Comparison of ENCODE assay signal across 22 cellular contexts in the genomic region with DNA sequence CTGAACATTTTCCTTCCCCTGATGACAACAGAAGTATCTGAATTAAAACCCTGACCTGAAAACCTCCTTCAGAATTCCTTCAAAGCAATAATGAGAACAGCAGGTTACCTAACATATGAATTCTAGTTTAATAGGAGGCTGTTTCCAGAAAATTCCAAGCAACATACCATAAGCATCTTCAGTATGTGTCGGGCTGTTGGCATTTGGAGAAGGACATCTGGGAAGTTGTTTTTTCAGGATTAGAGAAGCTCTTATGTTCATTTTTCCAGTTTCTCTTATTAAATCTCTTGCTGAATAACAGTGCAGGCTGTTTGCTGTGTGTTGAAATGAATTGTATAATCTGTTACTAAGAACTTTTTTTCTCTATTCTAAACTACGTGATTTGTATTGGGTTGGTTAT.
DNase-seq lines count a peak whose midpoint lies in the region; ATAC-seq and TF ChIP-seq lines count a peak whose summit lies in the region.
"Had no signal": no experiment of that assay in that cellular context is flagged by ENCODE, and none has a peak within 500 bp of the region (broad histone marks: within the 10 kb centered on the region; RNA-seq: fewer than 3 reads in every experiment).

No MANE protein-coding gene starts in this region.

- no peak for ATAC-seq in activated T-cell treated with anti-CD3 and anti-CD28 coated beads, Interleukin-2, amount 50 U/mL, for 4 hours
- ATAC-seq: A549, GM23338 had no signal

- no peak overlapping the region for H3K4me3 Mint-ChIP-seq in activated T-cell treated with anti-CD3 and anti-CD28 coated beads, Interleukin-2, amount 50 U/mL, for 4 hours
- H3K4me3 Mint-ChIP-seq: CD4-positive, alpha-beta memory T cell; GM23338; IgD-negative memory B cell; T-helper 1 cell treated with Interleukin-12 subunit alpha and Interleukin-12 subunit beta and Interleukin-4 antibody, amounts not matched to agents 30 μg/mL and 1 μg/mL, for 36 hours had no signal

- no peaks in the 10 kb centered on the region for H3K27me3 Mint-ChIP-seq in activated T-cell treated with anti-CD3 and anti-CD28 coated beads, Interleukin-2, amount 50 U/mL, for 4 hours (ENCODE audit: low read depth)
- H3K27me3 Mint-ChIP-seq: CD4-positive, alpha-beta memory T cell had no signal

- DNase-seq in AG09309 (ENCODE audit: low read depth) (peak; percentile 7), EL (peak; percentile 10), amniotic epithelial cell (ENCODE audit: low read depth) (peak; percentile 30), hepatic stellate cell (ENCODE audit: low spot score) (peak; percentile 11), NCI-H345 (lab: John Stamatoyannopoulos, UW) (no peak)
- no peak for DNase-seq in stimulated activated CD4-positive, alpha-beta T cell treated with anti-CD3 and anti-CD28 coated beads, Interleukin-2, amount 100 ng/mL, for 48 hours
- no peak for DNase-seq in activated T-cell treated with anti-CD3 and anti-CD28 coated beads, Interleukin-2, amount 50 U/mL, for 4 hours
- DNase-seq: CD4-positive, alpha-beta memory T cell; COR-L47; DMS79 treated with DMSO at 0.1 percent for 48 hours; MM.1S; NCI-H2029; NCI-H526 treated with DMSO at 0.1 percent for 48 hours; Right ventricle myocardium superior; RPMI8226; SW 1271 had no signal

- no peak for TF ChIP-seq CTCF in AG09309 (IDR thresholded peaks at IDR 0.05; ENCODE audit: control insufficient read depth, insufficient read depth, low read depth, low read length, missing control alignments)

- H3K4me3 ChIP-seq in AG09309 (ENCODE audit: control insufficient read depth, low read depth, low read length): no peak overlapping the region
- H3K4me3 ChIP-seq: A549; BLaER1 treated with 17β-estradiol and CSF1 and Interleukin-3, amounts not matched to agents 10 nM and 100 nM; GM23338; HAP-1 had no signal

- no peaks in the 10 kb centered on the region for H3K36me3 Mint-ChIP-seq in activated T-cell treated with anti-CD3 and anti-CD28 coated beads, Interleukin-2, amount 50 U/mL, for 4 hours (ENCODE audit: insufficient read depth)
- H3K36me3 Mint-ChIP-seq: CD4-positive, alpha-beta memory T cell; IgD-negative memory B cell had no signal

- H3K9me3 Mint-ChIP-seq in activated T-cell treated with anti-CD3 and anti-CD28 coated beads, Interleukin-2, amount 50 U/mL, for 4 hours: no peaks in the 10 kb centered on the region
- H3K9me3 Mint-ChIP-seq: GM23338; IgD-negative memory B cell; T-helper 1 cell treated with Interleukin-12 subunit alpha and Interleukin-12 subunit beta and Interleukin-4 antibody, amounts not matched to agents 30 μg/mL and 1 μg/mL, for 36 hours had no signal

- H3K4me1 Mint-ChIP-seq in activated T-cell treated with anti-CD3 and anti-CD28 coated beads, Interleukin-2, amount 50 U/mL, for 4 hours (ENCODE audit: low read depth): no peaks in the 10 kb centered on the region
- H3K4me1 Mint-ChIP-seq: CD4-positive, alpha-beta memory T cell had no signal

Comparison
In these comparisons a context has a peak if more than half of its experiments do, and no peak if none do; other contexts are left out.
1. DNase-seq: peak in AG09309 (single experiment), EL (single experiment), amniotic epithelial cell (single experiment) and hepatic stellate cell (single experiment); none in NCI-H345 (single experiment), stimulated activated CD4-positive, alpha-beta T cell treated with anti-CD3 and anti-CD28 coated beads, Interleukin-2, amount 100 ng/mL, for 48 hours (0 of 2) and activated T-cell treated with anti-CD3 and anti-CD28 coated beads, Interleukin-2, amount 50 U/mL, for 4 hours (single experiment).